1 cellular context compared by ENCODE assay signal in genomic region chr22:36399473-36399780, GRCh38.
TF ChIP-seq lines count a peak whose summit lies in the region.

No MANE protein-coding gene starts in this region.

TF ChIP-seq in IMR-90, 13 proteins besides CTCF, POLR2A, EP300 and RAD21 (continued from another document):
- TF ChIP-seq USF2 (IDR thresholded peaks at IDR 0.05; ENCODE audit: low read depth, low read length) (no peak), MAZ (IDR thresholded peaks at IDR 0.05; ENCODE audit: borderline replicate concordance, low read depth, low read length) (no peak), BHLHE40 (IDR thresholded peaks at IDR 0.05; ENCODE audit: low read depth, low read length) (no peak), CEBPB (IDR thresholded peaks at IDR 0.05; ENCODE audit: low read depth, low read length) (no peak), CHD1 (IDR thresholded peaks at IDR 0.05; ENCODE audit: low read depth, low read length) (no peak), RFX5 (IDR thresholded peaks at IDR 0.05; ENCODE audit: low read depth, low read length) (no peak), SMC3 (IDR thresholded peaks at IDR 0.05; ENCODE audit: low read depth, low read length) (no peak)
- TF ChIP-seq, protein P1, sequence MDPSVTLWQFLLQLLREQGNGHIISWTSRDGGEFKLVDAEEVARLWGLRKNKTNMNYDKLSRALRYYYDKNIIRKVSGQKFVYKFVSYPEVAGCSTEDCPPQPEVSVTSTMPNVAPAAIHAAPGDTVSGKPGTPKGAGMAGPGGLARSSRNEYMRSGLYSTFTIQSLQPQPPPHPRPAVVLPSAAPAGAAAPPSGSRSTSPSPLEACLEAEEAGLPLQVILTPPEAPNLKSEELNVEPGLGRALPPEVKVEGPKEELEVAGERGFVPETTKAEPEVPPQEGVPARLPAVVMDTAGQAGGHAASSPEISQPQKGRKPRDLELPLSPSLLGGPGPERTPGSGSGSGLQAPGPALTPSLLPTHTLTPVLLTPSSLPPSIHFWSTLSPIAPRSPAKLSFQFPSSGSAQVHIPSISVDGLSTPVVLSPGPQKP (IDR thresholded peaks at IDR 0.05; ENCODE audit: borderline replicate concordance, low read depth, low read length) = no peak
TF ChIP-seq in IMR-90: peak in this region for 0.
